In genomic region chr17:63249256-63250006, GRCh38 we compare ENCODE assay signal across 16 cellular contexts.
DNase-seq lines count a peak whose midpoint lies in the region; ATAC-seq and TF ChIP-seq lines count a peak whose summit lies in the region.
"Had no signal": no experiment of that assay in that cellular context is flagged by ENCODE, and none has a peak within 500 bp of the region (broad histone marks: within the 10 kb centered on the region; RNA-seq: fewer than 3 reads in every experiment).

No MANE protein-coding gene starts in this region.

- TF ChIP-seq CTCF in brain (conservative IDR thresholded peaks at IDR 0.05) = no peak
- no peak for TF ChIP-seq CTCF in left lung (IDR thresholded peaks at IDR 0.05)
- no peak for TF ChIP-seq CTCF in foreskin keratinocyte (conservative IDR thresholded peaks at IDR 0.05)

- H3K4me1 ChIP-seq in left lung (peaks cover 0 to 11% of the 10 kb centered on the region in 2 donors), foreskin keratinocyte (no peaks in the 10 kb centered on the region)
- H3K4me1 ChIP-seq in effector memory CD4-positive, alpha-beta T cell (ENCODE audit: control insufficient read depth, insufficient read depth, low read length, poor library complexity, severe bottlenecking) = no peaks in the 10 kb centered on the region
- H3K4me1 ChIP-seq: BLaER1, uterus had no signal

- ATAC-seq in left lung = peak; percentile 61
- ATAC-seq in foreskin keratinocyte = no peak
- ATAC-seq: stimulated activated naive B cell treated with anti-CD40 and anti-IgM and Interleukin-4, amounts not matched to agents 10 μg/mL and 1 μg/mL and 100 μg/mL, for 72 hours had no signal

- peaks cover 3 to 12% (median 5%) of the 10 kb centered on the region in 5 experiments for H3K9me3 Mint-ChIP-seq in brain
- peaks cover 1% of the 10 kb centered on the region for H3K9me3 Mint-ChIP-seq in activated CD4-positive, alpha-beta memory T cell treated with anti-CD3 and anti-CD28 coated beads, Interleukin-2, amount 10 ng/mL, durations not matched to agents 7 days and 5 days

- peak overlapping the region in 4 of 5 experiments; percentile 6 to 77 (median 60) for H3K27ac Mint-ChIP-seq in brain
- H3K27ac Mint-ChIP-seq in activated CD4-positive, alpha-beta memory T cell treated with anti-CD3 and anti-CD28 coated beads, Interleukin-2, amount 10 ng/mL, durations not matched to agents 7 days and 5 days = no peak overlapping the region
- H3K27ac Mint-ChIP-seq: activated naive CD8-positive, alpha-beta T cell; stimulated activated naive B cell treated with anti-CD40 and anti-IgM and Interleukin-4, amounts not matched to agents 10 μg/mL and 1 μg/mL and 100 μg/mL, for 72 hours had no signal

- peaks cover 28% of the 10 kb centered on the region for H3K36me3 Mint-ChIP-seq in brain
- no peaks in the 10 kb centered on the region for H3K36me3 Mint-ChIP-seq in activated CD4-positive, alpha-beta memory T cell treated with anti-CD3 and anti-CD28 coated beads, Interleukin-2, amount 10 ng/mL, durations not matched to agents 7 days and 5 days (ENCODE audit: low read depth)

- POLR2A ChIA-PET in activated CD4-positive, alpha-beta memory T cell treated with anti-CD3 and anti-CD28 coated beads, Interleukin-2, amount 10 ng/mL, durations not matched to agents 7 days and 5 days (lab: Charles Lee) = no interaction called here

- H3K9me3 ChIP-seq in left lung = peaks cover 0 to 2% of the 10 kb centered on the region in 2 donors
- no peaks in the 10 kb centered on the region for H3K9me3 ChIP-seq in effector memory CD4-positive, alpha-beta T cell (ENCODE audit: control insufficient read depth, low read length)
- H3K9me3 ChIP-seq: uterus had no signal

- CTCF ChIA-PET in activated CD4-positive, alpha-beta memory T cell treated with anti-CD3 and anti-CD28 coated beads, Interleukin-2, amount 10 ng/mL, durations not matched to agents 7 days and 5 days (lab: Charles Lee) = interaction anchor here (0.6 kb wide), 1 partner anchor 933 kb away, joined by 3 read pairs; no protein-coding TSS in a partner anchor

- peak overlapping the region in 2 of 5 experiments; percentile 22 to 52 for H3K4me3 Mint-ChIP-seq in brain
- H3K4me3 Mint-ChIP-seq in activated CD4-positive, alpha-beta memory T cell treated with anti-CD3 and anti-CD28 coated beads, Interleukin-2, amount 10 ng/mL, durations not matched to agents 7 days and 5 days = no peak overlapping the region
- H3K4me3 Mint-ChIP-seq: activated naive CD8-positive, alpha-beta T cell; stimulated activated naive B cell treated with anti-CD40 and anti-IgM and Interleukin-4, amounts not matched to agents 10 μg/mL and 1 μg/mL and 100 μg/mL, for 72 hours had no signal

- H3K27me3 Mint-ChIP-seq in brain = no peaks in the 10 kb centered on the region
- peaks cover 2% of the 10 kb centered on the region for H3K27me3 Mint-ChIP-seq in activated CD4-positive, alpha-beta memory T cell treated with anti-CD3 and anti-CD28 coated beads, Interleukin-2, amount 10 ng/mL, durations not matched to agents 7 days and 5 days
- H3K27me3 Mint-ChIP-seq: activated naive CD8-positive, alpha-beta T cell; stimulated activated naive B cell treated with anti-CD40 and anti-IgM and Interleukin-4, amounts not matched to agents 10 μg/mL and 1 μg/mL and 100 μg/mL, for 72 hours had no signal

- H3K27ac ChIP-seq in left lung (no peak overlapping the region), foreskin keratinocyte (no peak overlapping the region)
- H3K27ac ChIP-seq in effector memory CD4-positive, alpha-beta T cell (ENCODE audit: insufficient read depth, low read length, poor library complexity, severe bottlenecking) = no peak overlapping the region
- H3K27ac ChIP-seq: BLaER1, uterus, WERI-Rb-1 had no signal

- intact Hi-C loops in left lung (cut with DNase I) = no loop called here

- H3K4me3 ChIP-seq in left lung = no peak overlapping the region
- no peak overlapping the region for H3K4me3 ChIP-seq in effector memory CD4-positive, alpha-beta T cell (ENCODE audit: insufficient read depth, low read depth, low read length, poor library complexity, severe bottlenecking)
- H3K4me3 ChIP-seq: BLaER1, uterus had no signal

- H3K36me3 ChIP-seq in left lung = no peaks in the 10 kb centered on the region
- H3K36me3 ChIP-seq in effector memory CD4-positive, alpha-beta T cell (ENCODE audit: control insufficient read depth, insufficient read depth, low read length) = no peaks in the 10 kb centered on the region
- H3K36me3 ChIP-seq: uterus, WERI-Rb-1 had no signal

- H3K27me3 ChIP-seq in left lung = no peaks in the 10 kb centered on the region
- no peaks in the 10 kb centered on the region for H3K27me3 ChIP-seq in effector memory CD4-positive, alpha-beta T cell (replicated peaks; ENCODE audit: control insufficient read depth, insufficient read depth, low read length, poor library complexity, severe bottlenecking)
- no peaks in the 10 kb centered on the region for H3K27me3 ChIP-seq in foreskin keratinocyte
- H3K27me3 ChIP-seq: BLaER1, uterus had no signal

- peaks cover 45% of the 10 kb centered on the region for H3K4me1 Mint-ChIP-seq in brain
- H3K4me1 Mint-ChIP-seq in activated CD4-positive, alpha-beta memory T cell treated with anti-CD3 and anti-CD28 coated beads, Interleukin-2, amount 10 ng/mL, durations not matched to agents 7 days and 5 days = no peaks in the 10 kb centered on the region

- DNase-seq in DMS153 (lab: John Stamatoyannopoulos, UW) = peak; percentile 49
- DNase-seq in NCI-H2029 treated with DMSO at 0.1 percent for 48 hours (lab: John Stamatoyannopoulos, UW) = peak; percentile 87
- DNase-seq in left lung = no peak
- no peak for DNase-seq in activated CD4-positive, alpha-beta memory T cell treated with anti-CD3 and anti-CD28 coated beads, Interleukin-2, amount 10 ng/mL, durations not matched to agents 7 days and 5 days
- no peak for DNase-seq in effector memory CD4-positive, alpha-beta T cell
- DNase-seq in foreskin keratinocyte = no peak
- no peak for DNase-seq in activated T-cell treated with anti-CD3 and anti-CD28 coated beads, Interleukin-2, amount 50 U/mL, for 1 hour
- DNase-seq: cortex of kidney; islet precursor cell; NCI-H1436; stimulated activated naive B cell treated with anti-CD40 and anti-IgM and Interleukin-4, amounts not matched to agents 10 μg/mL and 1 μg/mL and 100 μg/mL, for 72 hours; uterus; WERI-Rb-1 had no signal

Comparison
In these comparisons a context has a peak if more than half of its experiments do, and no peak if none do; other contexts are left out.
1. DNase-seq: peak in DMS153 (single experiment) and NCI-H2029 treated with DMSO at 0.1 percent for 48 hours (single experiment); none in left lung (0 of 2), activated CD4-positive, alpha-beta memory T cell treated with anti-CD3 and anti-CD28 coated beads, Interleukin-2, amount 10 ng/mL, durations not matched to agents 7 days and 5 days (single experiment), effector memory CD4-positive, alpha-beta T cell (0 of 3), foreskin keratinocyte (0 of 2) and activated T-cell treated with anti-CD3 and anti-CD28 coated beads, Interleukin-2, amount 50 U/mL, for 1 hour (single experiment).